ENCODE assay signal across 9 cellular contexts in the genomic region with DNA sequence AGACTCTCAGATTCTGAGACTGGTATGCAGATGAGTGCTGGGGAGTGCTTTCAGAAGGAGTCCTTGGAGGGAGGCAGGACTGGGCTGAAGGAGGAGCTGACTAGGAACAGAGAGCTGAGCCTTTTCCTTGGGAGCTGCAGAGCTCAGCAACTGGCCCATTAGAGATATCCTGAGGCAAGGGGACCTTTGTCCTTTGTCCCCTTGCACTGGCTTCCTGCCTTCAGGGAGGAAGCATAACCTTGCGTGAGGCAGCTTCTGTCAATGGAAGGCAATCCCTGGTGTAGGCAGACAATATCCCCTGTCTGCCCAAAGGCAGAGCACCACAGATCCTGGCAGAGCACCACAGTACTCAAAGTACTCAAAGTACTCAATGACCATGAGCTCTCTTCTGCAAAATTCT.
"Had no signal": no experiment of that assay in that cellular context is flagged by ENCODE, and none has a peak within 500 bp of the region (broad histone marks: within the 10 kb centered on the region; RNA-seq: fewer than 3 reads in every experiment).

No MANE protein-coding gene starts in this region.

- H3K27ac ChIP-seq: GM23248, HL-60 had no signal

- FAIRE-seq: H54, HepG2, K562 had no signal

- H3K4me3 ChIP-seq: GM23248, K562 had no signal

- DNase-seq: GM23248, GOT3, H9, HCEC 1CT, KG1 had no signal

- ATAC-seq: HepG2, K562 had no signal

- H3K9ac ChIP-seq: GM23248 had no signal

- H2AFZ ChIP-seq: GM23248 had no signal

- H3K4me3 Mint-ChIP-seq: H9 had no signal

- H3K27ac Mint-ChIP-seq: H9 had no signal
